In the genomic region with DNA sequence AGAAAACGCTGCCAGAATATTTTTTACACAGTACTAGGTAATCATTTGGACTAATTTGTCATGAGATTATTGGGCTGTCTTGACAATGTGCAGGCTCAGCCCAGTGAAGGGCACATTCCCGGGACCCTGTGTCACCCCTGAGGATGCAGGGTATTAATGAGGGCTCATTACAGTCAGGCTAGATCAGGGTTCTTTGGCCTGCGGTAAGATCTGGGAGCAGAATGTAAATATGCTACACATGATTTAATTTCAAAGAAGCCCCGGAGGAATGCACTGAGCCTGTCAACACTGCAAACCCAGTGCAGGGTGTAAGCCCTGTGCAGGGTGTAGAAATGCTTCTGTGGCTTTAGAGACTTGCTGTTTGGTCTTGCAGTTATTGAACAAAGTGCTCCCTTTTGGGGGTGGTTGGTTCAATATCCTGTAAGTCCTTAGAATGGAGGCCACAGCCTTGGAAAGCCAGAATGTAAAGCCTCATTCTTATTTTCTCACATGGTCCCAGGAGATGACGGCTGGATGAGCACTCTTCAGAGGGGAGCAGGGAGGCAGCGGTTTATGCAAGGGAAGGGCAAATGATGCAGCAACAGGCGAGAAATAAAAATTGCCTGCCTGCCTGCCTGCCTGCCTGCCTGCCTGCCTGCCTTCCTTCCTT, we compare ENCODE assay signal across 19 cellular contexts.
DNase-seq lines count a peak whose midpoint lies in the region; ATAC-seq lines count a peak whose summit lies in the region.
"Had no signal": no experiment of that assay in that cellular context is flagged by ENCODE, and none has a peak within 500 bp of the region (broad histone marks: within the 10 kb centered on the region; RNA-seq: fewer than 3 reads in every experiment).

No MANE protein-coding gene starts in this region.

- intact Hi-C loops in Right ventricle myocardium superior (cut with DNase I) (no loop called here), cardiac septum (cut with DNase I) (loop anchor here (5.0 kb wide), 2 partner anchors 50 to 60 kb away; no protein-coding TSS in a partner anchor), aorta (cut with DNase I) (no loop called here)
- intact Hi-C loops in activated CD4-positive, alpha-beta T cell treated with anti-CD3 and anti-CD28 coated beads, Interleukin-2, amount 10 ng/mL, durations not matched to agents 24 days and 14 days (cut with micrococcal nuclease), result no loop called here
- intact Hi-C loops in activated T-helper 1 cell treated with anti-CD3 and anti-CD28 coated beads, Interleukin-12 subunit alpha, Interleukin-12 subunit beta, Interleukin-2, Interleukin-4 antibody, amounts not matched to agents 30 ng/mL and 10 ng/mL and 1 ng/mL, durations not matched to agents 14 hours and 24 hours and 36 hours (cut with micrococcal nuclease), result no loop called here

- H3K4me1 ChIP-seq in aorta (ENCODE audit: control insufficient read depth in 1 of 2, insufficient read depth in 2 of 2, low read length in 2 of 2), result no peaks in the 10 kb centered on the region
- H3K4me1 ChIP-seq: Caco-2 had no signal

- ATAC-seq in Right ventricle myocardium superior (ENCODE audit: poor library complexity) (peak; percentile 5), aorta (ENCODE audit: low FRiP score) (peak; percentile 16)
- ATAC-seq: activated T-helper 17 cell treated with anti-CD3 and anti-CD28 coated beads, Interleukin-2, amount 50 U/mL, for 72 hours had no signal

- no peaks in the 10 kb centered on the region for H3K36me3 Mint-ChIP-seq in activated CD4-positive, alpha-beta T cell treated with anti-CD3 and anti-CD28 coated beads, Interleukin-2, amount 10 ng/mL, durations not matched to agents 24 days and 14 days (ENCODE audit: low read depth)
- no peaks in the 10 kb centered on the region for H3K36me3 Mint-ChIP-seq in activated T-helper 1 cell treated with anti-CD3 and anti-CD28 coated beads, Interleukin-12 subunit alpha, Interleukin-12 subunit beta, Interleukin-2, Interleukin-4 antibody, amounts not matched to agents 30 ng/mL and 10 ng/mL and 1 ng/mL, durations not matched to agents 14 hours and 24 hours and 36 hours (ENCODE audit: low read depth)

- 75 to 77% methylated on average over 7 of the region's 7 CpGs for WGBS in aorta, 2 donors

- H3K4me1 Mint-ChIP-seq in activated CD4-positive, alpha-beta T cell treated with anti-CD3 and anti-CD28 coated beads, Interleukin-2, amount 10 ng/mL, durations not matched to agents 24 days and 14 days, result peaks cover 7% of the 10 kb centered on the region
- H3K4me1 Mint-ChIP-seq in activated T-helper 1 cell treated with anti-CD3 and anti-CD28 coated beads, Interleukin-12 subunit alpha, Interleukin-12 subunit beta, Interleukin-2, Interleukin-4 antibody, amounts not matched to agents 30 ng/mL and 10 ng/mL and 1 ng/mL, durations not matched to agents 14 hours and 24 hours and 36 hours (ENCODE audit: low read depth), result peaks cover 13% of the 10 kb centered on the region
- H3K4me1 Mint-ChIP-seq: activated T-helper 17 cell treated with anti-CD3 and anti-CD28 coated beads, Interleukin-2, amount 50 U/mL, for 72 hours had no signal

- DNase-seq in Right ventricle myocardium superior, result no peak
- no peak for DNase-seq in cardiac septum (ENCODE audit: low spot score)
- DNase-seq in astrocyte of the hippocampus (ENCODE audit: low read depth, low spot score), result peak; percentile 76
- DNase-seq in islet precursor cell, result peak; percentile 73
- no peak for DNase-seq in aorta
- no peak for DNase-seq in activated CD4-positive, alpha-beta T cell treated with anti-CD3 and anti-CD28 coated beads, Interleukin-2, amount 10 ng/mL, durations not matched to agents 24 days and 14 days
- DNase-seq in activated T-helper 1 cell treated with anti-CD3 and anti-CD28 coated beads, Interleukin-12 subunit alpha, Interleukin-12 subunit beta, Interleukin-2, Interleukin-4 antibody, amounts not matched to agents 30 ng/mL and 10 ng/mL and 1 ng/mL, durations not matched to agents 14 hours and 24 hours and 36 hours (ENCODE audit: low spot score), result no peak
- DNase-seq in inferior parietal cortex (ENCODE audit: extremely low spot score), result no peak
- DNase-seq: amniotic stem cell; Caco-2; cortex of kidney; KBM-7; NCI-H1092; NCI-H345; stimulated activated CD4-positive, alpha-beta T cell treated with anti-CD3 and anti-CD28 coated beads, Interleukin-12 subunit alpha, Interleukin-12 subunit beta, amount 100 ng/mL, for 4 hours had no signal

- no peaks in the 10 kb centered on the region for H3K27me3 ChIP-seq in aorta (ENCODE audit: control insufficient read depth in 1 of 2, insufficient read depth in 2 of 2, low read length in 1 of 2)

- H3K27ac Mint-ChIP-seq in activated CD4-positive, alpha-beta T cell treated with anti-CD3 and anti-CD28 coated beads, Interleukin-2, amount 10 ng/mL, durations not matched to agents 24 days and 14 days, result no peak overlapping the region
- no peak overlapping the region for H3K27ac Mint-ChIP-seq in activated T-helper 1 cell treated with anti-CD3 and anti-CD28 coated beads, Interleukin-12 subunit alpha, Interleukin-12 subunit beta, Interleukin-2, Interleukin-4 antibody, amounts not matched to agents 30 ng/mL and 10 ng/mL and 1 ng/mL, durations not matched to agents 14 hours and 24 hours and 36 hours
- H3K27ac Mint-ChIP-seq: activated T-helper 17 cell treated with anti-CD3 and anti-CD28 coated beads, Interleukin-2, amount 50 U/mL, for 72 hours; stimulated activated naive CD8-positive, alpha-beta T cell treated with anti-CD3 and anti-CD28 coated beads, Interleukin-15, Interleukin-2, amounts not matched to agents 100 ng/mL and 50 ng/mL, for 24 hours had no signal

- no peaks in the 10 kb centered on the region for H3K36me3 ChIP-seq in aorta (ENCODE audit: control insufficient read depth in 1 of 2, insufficient read depth in 2 of 2, low read length in 1 of 2)

- H3K9me3 ChIP-seq in aorta (ENCODE audit: control insufficient read depth, low read length), result no peaks in the 10 kb centered on the region
- H3K9me3 ChIP-seq: Caco-2 had no signal

- no peak overlapping the region for H3K4me3 ChIP-seq in aorta (ENCODE audit: low read length in 2 of 2)

- H3K27me3 Mint-ChIP-seq in activated CD4-positive, alpha-beta T cell treated with anti-CD3 and anti-CD28 coated beads, Interleukin-2, amount 10 ng/mL, durations not matched to agents 24 days and 14 days, result peaks cover 10% of the 10 kb centered on the region
- peaks cover 6% of the 10 kb centered on the region for H3K27me3 Mint-ChIP-seq in activated T-helper 1 cell treated with anti-CD3 and anti-CD28 coated beads, Interleukin-12 subunit alpha, Interleukin-12 subunit beta, Interleukin-2, Interleukin-4 antibody, amounts not matched to agents 30 ng/mL and 10 ng/mL and 1 ng/mL, durations not matched to agents 14 hours and 24 hours and 36 hours (ENCODE audit: insufficient read depth)

- no peaks in the 10 kb centered on the region for H3K9me3 Mint-ChIP-seq in activated CD4-positive, alpha-beta T cell treated with anti-CD3 and anti-CD28 coated beads, Interleukin-2, amount 10 ng/mL, durations not matched to agents 24 days and 14 days
- H3K9me3 Mint-ChIP-seq in activated T-helper 1 cell treated with anti-CD3 and anti-CD28 coated beads, Interleukin-12 subunit alpha, Interleukin-12 subunit beta, Interleukin-2, Interleukin-4 antibody, amounts not matched to agents 30 ng/mL and 10 ng/mL and 1 ng/mL, durations not matched to agents 14 hours and 24 hours and 36 hours, result no peaks in the 10 kb centered on the region
- H3K9me3 Mint-ChIP-seq: stimulated activated naive CD8-positive, alpha-beta T cell treated with anti-CD3 and anti-CD28 coated beads, Interleukin-15, Interleukin-2, amounts not matched to agents 100 ng/mL and 50 ng/mL, for 24 hours had no signal

- no peak overlapping the region for H3K27ac ChIP-seq in aorta (ENCODE audit: low read depth in 1 of 2, low read length in 2 of 2)
- H3K27ac ChIP-seq: HL-60, parathyroid adenoma had no signal

- H3K4me3 Mint-ChIP-seq in activated CD4-positive, alpha-beta T cell treated with anti-CD3 and anti-CD28 coated beads, Interleukin-2, amount 10 ng/mL, durations not matched to agents 24 days and 14 days, result no peak overlapping the region
- H3K4me3 Mint-ChIP-seq in activated T-helper 1 cell treated with anti-CD3 and anti-CD28 coated beads, Interleukin-12 subunit alpha, Interleukin-12 subunit beta, Interleukin-2, Interleukin-4 antibody, amounts not matched to agents 30 ng/mL and 10 ng/mL and 1 ng/mL, durations not matched to agents 14 hours and 24 hours and 36 hours, result no peak overlapping the region
- H3K4me3 Mint-ChIP-seq: activated T-helper 17 cell treated with anti-CD3 and anti-CD28 coated beads, Interleukin-2, amount 50 U/mL, for 72 hours; stimulated activated naive CD8-positive, alpha-beta T cell treated with anti-CD3 and anti-CD28 coated beads, Interleukin-15, Interleukin-2, amounts not matched to agents 100 ng/mL and 50 ng/mL, for 24 hours had no signal

Comparison
In these comparisons a context has a peak if more than half of its experiments do, and no peak if none do; other contexts are left out.
1. DNase-seq: peak in astrocyte of the hippocampus (single experiment) and islet precursor cell (single experiment); none in Right ventricle myocardium superior (single experiment), cardiac septum (single experiment), aorta (0 of 2), activated CD4-positive, alpha-beta T cell treated with anti-CD3 and anti-CD28 coated beads, Interleukin-2, amount 10 ng/mL, durations not matched to agents 24 days and 14 days (single experiment), activated T-helper 1 cell treated with anti-CD3 and anti-CD28 coated beads, Interleukin-12 subunit alpha, Interleukin-12 subunit beta, Interleukin-2, Interleukin-4 antibody, amounts not matched to agents 30 ng/mL and 10 ng/mL and 1 ng/mL, durations not matched to agents 14 hours and 24 hours and 36 hours (single experiment) and inferior parietal cortex (single experiment).